8 cellular contexts compared by ENCODE assay signal in the genomic region with DNA sequence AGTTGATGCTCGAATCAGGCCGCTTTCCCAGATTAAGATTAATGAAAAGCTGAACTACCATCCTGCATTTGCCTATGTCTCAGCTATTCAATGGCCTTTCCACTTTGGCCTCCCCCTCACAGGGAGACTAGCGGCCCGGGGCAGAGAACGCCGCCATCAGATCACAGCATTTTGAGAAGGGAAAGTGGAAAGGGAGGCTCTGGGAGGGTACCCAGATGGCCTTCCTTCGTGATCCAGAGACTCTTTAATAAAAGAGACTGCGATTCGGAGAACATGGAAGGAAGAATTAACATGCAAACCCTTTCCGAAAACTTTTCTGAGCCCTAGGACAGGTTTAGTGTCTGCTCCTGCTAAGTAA. TPM values are rescaled to one million over a fixed set of nuclear protein-coding genes. Genes with fewer than 3 reads are reported as not detected.
DNase-seq lines count a peak whose midpoint lies in the region; ATAC-seq and TF ChIP-seq lines count a peak whose summit lies in the region.

No MANE protein-coding gene starts in this region.

- peaks cover 42 to 50% of the 10 kb centered on the region in 2 donors for H3K4me1 ChIP-seq in duodenal mucosa (ENCODE audit: control insufficient read depth in 1 of 2, insufficient read depth in 2 of 2, low read length in 2 of 2)

- H3K9me3 ChIP-seq in MG63 (no peaks in the 10 kb centered on the region), duodenal mucosa (ENCODE audit: control insufficient read depth in 1 of 2, low read length in 2 of 2) (no peaks in the 10 kb centered on the region)

- H3K36me3 Mint-ChIP-seq in natural killer cell: no peaks in the 10 kb centered on the region

- no peak for DNase-seq in AG09309 (ENCODE audit: low read depth)
- DNase-seq in MG63: no peak
- no peak for DNase-seq in natural killer cell
- DNase-seq in effector CD4-positive, alpha-beta T cell: no peak
- no peak for DNase-seq in KBM-7
- DNase-seq in left colon: no peak

- TF ChIP-seq CTCF in AG09309 (IDR thresholded peaks at IDR 0.05; ENCODE audit: control insufficient read depth, insufficient read depth, low read depth, low read length, missing control alignments) (no peak), natural killer cell (IDR thresholded peaks at IDR 0.05) (no peak)

- peak overlapping the region; percentile 79 for H3K27ac ChIP-seq in duodenal mucosa (ENCODE audit: low read depth, low read length)

- in situ Hi-C loops in KBM-7 (cut with MboI; ENCODE audit: low pct_unique_long_range_greater_than_20kb, low sequenced_read_pairs): no loop called here

- H3K4me3 ChIP-seq in AG09309 (ENCODE audit: control insufficient read depth, low read depth, low read length) (peak overlapping the region; percentile 77), MG63 (peak overlapping the region; percentile 83), duodenal mucosa (ENCODE audit: low read depth in 1 of 2, low read length in 2 of 2) (peak overlapping the region; percentile 78 to 91)

- H3K4me1 Mint-ChIP-seq in natural killer cell: peaks cover 38 to 54% of the 10 kb centered on the region in 2 donors

- no peaks in the 10 kb centered on the region; the same call in 1 of the 2 replicates for H3K36me3 ChIP-seq in MG63
- H3K36me3 ChIP-seq in duodenal mucosa (ENCODE audit: control insufficient read depth in 1 of 2, insufficient read depth in 2 of 2, low read length in 2 of 2): peaks cover 0 to 7% of the 10 kb centered on the region in 2 donors

- intact Hi-C loops in natural killer cell (cut with micrococcal nuclease): no loop called here
- intact Hi-C loops in left colon (cut with DNase I, micrococcal nuclease): no loop called here

- ATAC-seq in natural killer cell (peak in 2 of 3 donors; percentile 7 to 9), HG03460 (IDR thresholded peaks at IDR 0.05; ENCODE audit: unreplicated experiment) (no peak), left colon (no peak)

- peak overlapping the region; percentile 95 for H3K4me3 Mint-ChIP-seq in natural killer cell

- no peaks in the 10 kb centered on the region for H3K27me3 ChIP-seq in MG63
- no peaks in the 10 kb centered on the region for H3K27me3 ChIP-seq in duodenal mucosa (ENCODE audit: control insufficient read depth in 1 of 2, insufficient read depth in 2 of 2, low read length in 2 of 2)

- H3K27ac Mint-ChIP-seq in natural killer cell: peak overlapping the region; percentile 86 to 91

- peaks cover 5 to 7% of the 10 kb centered on the region in 2 donors for H3K27me3 Mint-ChIP-seq in natural killer cell (ENCODE audit: low read depth in 2 of 2)

- H3K9me3 Mint-ChIP-seq in natural killer cell: no peaks in the 10 kb centered on the region

- peak overlapping the region; percentile 61 to 94 for H3K9ac ChIP-seq in duodenal mucosa (ENCODE audit: low read depth in 1 of 2, low read length in 2 of 2)

RNA-seq across cellular contexts. Expression of a gene that starts 0.5 kb away (rescaled TPM):
- 41.1 and 47.3 TPM in 2 replicates for total RNA-seq in MG63 (2014; rRNA removed; shearing (Covaris generic); ENCODE audit: low replicate concordance)
- total RNA-seq in natural killer cell (10 to 100 TPM; 29.0 to 39.8 (median 33.1) TPM), left colon (10 to 100 TPM; 56.9 to 69.4 TPM)

RNA-seq across cellular contexts. Expression of a gene that starts 42.2 kb away (rescaled TPM):
- not detected in 2 replicates for total RNA-seq in MG63 (2014; rRNA removed; shearing (Covaris generic); ENCODE audit: low replicate concordance)
- under 1 TPM in 1 of 3 donors, not detected in 2; 0.23 TPM for total RNA-seq in natural killer cell
- total RNA-seq in left colon: under 1 TPM in 1 of 2 donors, not detected in 1; 0.11 TPM

RNA-seq across cellular contexts. Expression of a gene that starts 51.4 kb away (rescaled TPM):
- total RNA-seq in MG63 (2014; rRNA removed; shearing (Covaris generic); ENCODE audit: low replicate concordance): 11.2 and 14.4 TPM in 2 replicates
- total RNA-seq in natural killer cell (10 to 100 TPM; 29.9 to 43.3 (median 38.3) TPM), left colon (10 to 100 TPM; 37.0 to 49.8 TPM)

RNA-seq across cellular contexts. Expression of a gene that starts 58.0 kb away (rescaled TPM):
- total RNA-seq in MG63 (2014; rRNA removed; shearing (Covaris generic); ENCODE audit: low replicate concordance): 7.6 and 11.6 TPM in 2 replicates
- total RNA-seq in natural killer cell (10 to 100 TPM; 56.5 to 71.7 (median 69.3) TPM), left colon (10 to 100 TPM; 63.7 to 95.8 TPM)

Comparison
In these comparisons a context has a peak if more than half of its experiments do, and no peak if none do; other contexts are left out.
1. ATAC-seq: peak in natural killer cell (2 of 3); none in HG03460 (single experiment) and left colon (single experiment).
2. Peak in every context shown above with its lines, with median percentiles within 50 percentile points of each other: H3K4me3 ChIP-seq.